Comparison of ENCODE assay signal across 1 cellular context in the genomic region with DNA sequence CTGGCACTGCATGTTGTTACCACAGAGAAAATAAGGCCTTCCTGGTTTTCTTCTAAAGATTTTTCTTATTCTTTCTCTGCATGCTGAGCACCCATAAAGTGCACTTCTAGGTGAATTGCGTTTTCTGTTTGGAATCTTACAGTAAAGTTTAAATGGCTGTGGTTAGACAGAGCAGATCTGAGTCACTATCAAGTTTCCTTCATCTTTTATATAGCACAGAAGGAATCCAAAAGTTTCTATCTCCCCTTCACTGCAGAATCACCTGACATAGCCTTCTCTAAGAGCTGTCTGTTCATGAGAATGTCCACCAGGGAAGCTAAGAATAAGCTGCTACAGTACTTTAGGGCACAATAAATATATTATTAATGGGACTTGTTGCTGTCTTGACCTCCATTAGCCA.
TF ChIP-seq lines count a peak whose summit lies in the region.

No MANE protein-coding gene starts in this region.

TF ChIP-seq in IMR-90, 13 proteins besides CTCF, POLR2A, EP300 and RAD21 (continued from another document):
- TF ChIP-seq USF2 (IDR thresholded peaks at IDR 0.05; ENCODE audit: low read depth, low read length) (no peak), BHLHE40 (IDR thresholded peaks at IDR 0.05; ENCODE audit: low read depth, low read length) (no peak), SMC3 (IDR thresholded peaks at IDR 0.05; ENCODE audit: low read depth, low read length) (no peak)
